8 cellular contexts compared by ENCODE assay signal in genomic region chr1:218347316-218347712, GRCh38. TPM values are rescaled to one million over a fixed set of nuclear protein-coding genes. Genes with fewer than 3 reads are reported as not detected.
DNase-seq lines count a peak whose midpoint lies in the region; ATAC-seq and TF ChIP-seq lines count a peak whose summit lies in the region.

No MANE protein-coding gene starts in this region.

- H3K36me3 ChIP-seq in lower lobe of right lung (no peaks in the 10 kb centered on the region), urinary bladder (ENCODE audit: insufficient read depth) (no peaks in the 10 kb centered on the region), mucosa of descending colon (ENCODE audit: low read depth) (no peaks in the 10 kb centered on the region)

- no peaks in the 10 kb centered on the region for H3K9me3 Mint-ChIP-seq in stimulated activated memory B cell treated with anti-CD40 and anti-IgM and Interleukin-4, amounts not matched to agents 10 μg/mL and 1 μg/mL and 100 μg/mL, for 72 hours

- H3K4me1 ChIP-seq in lower lobe of right lung: peaks cover 22% of the 10 kb centered on the region
- no peaks in the 10 kb centered on the region for H3K4me1 ChIP-seq in urinary bladder (ENCODE audit: insufficient read depth)
- peaks cover 13% of the 10 kb centered on the region for H3K4me1 ChIP-seq in mucosa of descending colon (ENCODE audit: low read depth)

- no peak overlapping the region for H3K27ac Mint-ChIP-seq in stimulated activated memory B cell treated with anti-CD40 and anti-IgM and Interleukin-4, amounts not matched to agents 10 μg/mL and 1 μg/mL and 100 μg/mL, for 72 hours

- no peaks in the 10 kb centered on the region for H3K27me3 Mint-ChIP-seq in stimulated activated memory B cell treated with anti-CD40 and anti-IgM and Interleukin-4, amounts not matched to agents 10 μg/mL and 1 μg/mL and 100 μg/mL, for 72 hours

- ATAC-seq in Right ventricle myocardium inferior (no peak), left cardiac atrium (no peak), lower lobe of right lung (no peak), mucosa of descending colon (no peak)
- no peak for ATAC-seq in stimulated activated memory B cell treated with anti-CD40 and anti-IgM and Interleukin-4, amounts not matched to agents 10 μg/mL and 1 μg/mL and 100 μg/mL, for 72 hours

- intact Hi-C loops in Right ventricle myocardium inferior (cut with DNase I): loop anchor here (5.0 to 10.0 kb wide), 4 partner anchors 115 to 827 kb away; partner anchors contain the start of gene LYPLAL1
- intact Hi-C loops in left cardiac atrium (cut with DNase I): loop anchor here (10.0 kb wide), 4 partner anchors 117 to 827 kb away; partner anchors contain the start of gene LYPLAL1 (in 1 of the 2)
- intact Hi-C loops in lower lobe of right lung (cut with DNase I): no loop called here
- intact Hi-C loops in mucosa of descending colon (cut with DNase I, micrococcal nuclease): no loop called here

- H3K27ac ChIP-seq in caudate nucleus (ENCODE audit: low read depth, low read length): peak overlapping the region; percentile 83
- peak overlapping the region; percentile 81 for H3K27ac ChIP-seq in lower lobe of right lung
- peak overlapping the region; percentile 55 for H3K27ac ChIP-seq in urinary bladder (ENCODE audit: low read depth)

- H3K27me3 ChIP-seq in lower lobe of right lung (ENCODE audit: low read depth): no peaks in the 10 kb centered on the region

- H3K9me3 ChIP-seq in lower lobe of right lung (no peaks in the 10 kb centered on the region), mucosa of descending colon (no peaks in the 10 kb centered on the region)

- peak overlapping the region; percentile 64 for H3K4me3 ChIP-seq in lower lobe of right lung
- peak overlapping the region; percentile 71 for H3K4me3 ChIP-seq in urinary bladder (ENCODE audit: low read depth, low read length)
- H3K4me3 ChIP-seq in mucosa of descending colon: no peak overlapping the region

- 2% methylated on average over 15 of the region's 15 CpGs for WGBS in urinary bladder

- no peaks in the 10 kb centered on the region for H3K36me3 Mint-ChIP-seq in stimulated activated memory B cell treated with anti-CD40 and anti-IgM and Interleukin-4, amounts not matched to agents 10 μg/mL and 1 μg/mL and 100 μg/mL, for 72 hours

- peak; percentile 66 for DNase-seq in Right ventricle myocardium inferior (ENCODE audit: missing footprints)
- DNase-seq in left cardiac atrium: no peak
- DNase-seq in caudate nucleus (lab: John Stamatoyannopoulos, UW): peak in 5 of 61 donors; percentile 9 to 34 (median 18)
- no peak for DNase-seq in lower lobe of right lung
- no peak for DNase-seq in mucosa of descending colon
- no peak for DNase-seq in pons (ENCODE audit: low spot score)

- TF ChIP-seq CTCF in lower lobe of right lung (IDR thresholded peaks at IDR 0.05) (no peak), mucosa of descending colon (IDR thresholded peaks at IDR 0.05) (no peak)

- H3K4me1 Mint-ChIP-seq in stimulated activated memory B cell treated with anti-CD40 and anti-IgM and Interleukin-4, amounts not matched to agents 10 μg/mL and 1 μg/mL and 100 μg/mL, for 72 hours: peaks cover 49% of the 10 kb centered on the region

- H3K4me3 Mint-ChIP-seq in stimulated activated memory B cell treated with anti-CD40 and anti-IgM and Interleukin-4, amounts not matched to agents 10 μg/mL and 1 μg/mL and 100 μg/mL, for 72 hours: no peak overlapping the region

RNA-seq across cellular contexts. Expression of gene TGFB2, which starts 2.2 kb away (rescaled TPM):
- total RNA-seq in Right ventricle myocardium inferior (1.6 TPM), left cardiac atrium (1 to 10 TPM; 2.7 to 4.0 TPM), lower lobe of right lung (10.2 TPM), urinary bladder (32.8 TPM), mucosa of descending colon (1 to 10 TPM in 1 of 3 donors, under 1 TPM in 2; 0.09 to 8.5 (median 0.48) TPM)
- 5.1 TPM for polyA plus RNA-seq in urinary bladder

Comparison
In these comparisons a context has a peak if more than half of its experiments do, and no peak if none do; other contexts are left out.
1. intact Hi-C loops: an anchor here in Right ventricle myocardium inferior (5.0 to 10.0 kb wide) and left cardiac atrium (10.0 kb wide); none called in lower lobe of right lung and mucosa of descending colon.